In genomic region chr22:44448271-44448780, GRCh38 we compare ENCODE assay signal across 9 cellular contexts. TPM values are rescaled to one million over a fixed set of nuclear protein-coding genes. Genes with fewer than 3 reads are reported as not detected.
DNase-seq lines count a peak whose midpoint lies in the region; ATAC-seq and TF ChIP-seq lines count a peak whose summit lies in the region.
"Had no signal": no experiment of that assay in that cellular context is flagged by ENCODE, and none has a peak within 500 bp of the region (broad histone marks: within the 10 kb centered on the region; RNA-seq: fewer than 3 reads in every experiment).

No MANE protein-coding gene starts in this region.

- peak; percentile 72 for ATAC-seq in omental fat pad (ENCODE audit: low FRiP score)

- H3K27ac Mint-ChIP-seq in T-helper 2 cell treated with Interferon-gamma antibody and Interleukin-4, amounts not matched to agents 5 μg/mL and 100 μg/mL, for 36 hours, result no peak overlapping the region
- H3K27ac Mint-ChIP-seq: immature natural killer cell had no signal

- no peaks in the 10 kb centered on the region for H3K27me3 Mint-ChIP-seq in T-helper 2 cell treated with Interferon-gamma antibody and Interleukin-4, amounts not matched to agents 5 μg/mL and 100 μg/mL, for 36 hours (ENCODE audit: low read depth)

- TF ChIP-seq CTCF in BJ (IDR thresholded peaks at IDR 0.05; ENCODE audit: insufficient read depth, low read depth, low read length) (no peak), epithelial cell of proximal tubule (conservative IDR thresholded peaks at IDR 0.05; ENCODE audit: low read depth, low read length) (no peak), omental fat pad (IDR thresholded peaks at IDR 0.05) (no peak)

- peaks cover 4% of the 10 kb centered on the region for H3K9me3 Mint-ChIP-seq in T-helper 2 cell treated with Interferon-gamma antibody and Interleukin-4, amounts not matched to agents 5 μg/mL and 100 μg/mL, for 36 hours

- CTCF ChIA-PET in BJ (lab: Yijun Ruan, JAX), result no interaction called here

- H3K4me3 ChIP-seq in BJ (ENCODE audit: low read depth, low read length), result no peak overlapping the region
- H3K4me3 ChIP-seq in epithelial cell of proximal tubule (ENCODE audit: low read depth, low read length), result no peak overlapping the region

- DNase-seq in BJ (ENCODE audit: low read depth) (peak; percentile 71), NCI-H2107 treated with DMSO at 0.1 percent for 48 hours (lab: John Stamatoyannopoulos, UW; ENCODE audit: unreplicated experiment) (peak; percentile 72), epithelial cell of proximal tubule (ENCODE audit: low read depth) (peak; percentile 76), omental fat pad (ENCODE audit: low spot score) (peak; percentile 49), NCI-H2029 treated with DMSO at 0.1 percent for 48 hours (lab: John Stamatoyannopoulos, UW) (no peak)
- DNase-seq in activated CD4-positive, alpha-beta T cell treated with anti-CD3 and anti-CD28 coated beads for 1 hour, result no peak
- no peak for DNase-seq in activated CD8-positive, alpha-beta memory T cell treated with anti-CD3 and anti-CD28 coated beads, Interleukin-2, amount 50 U/mL, for 48 hours
- no peak for DNase-seq in T-helper 2 cell treated with Interferon-gamma antibody and Interleukin-4, amounts not matched to agents 5 μg/mL and 100 μg/mL, for 36 hours (ENCODE audit: low spot score)
- DNase-seq: immature natural killer cell had no signal

- H3K27me3 ChIP-seq in BJ (ENCODE audit: control insufficient read depth, insufficient read depth, low read length), result no peaks in the 10 kb centered on the region

- H3K36me3 Mint-ChIP-seq in T-helper 2 cell treated with Interferon-gamma antibody and Interleukin-4, amounts not matched to agents 5 μg/mL and 100 μg/mL, for 36 hours (ENCODE audit: low read depth), result peaks cover 3% of the 10 kb centered on the region

- H3K4me1 Mint-ChIP-seq in T-helper 2 cell treated with Interferon-gamma antibody and Interleukin-4, amounts not matched to agents 5 μg/mL and 100 μg/mL, for 36 hours (ENCODE audit: low read depth), result peaks cover 1% of the 10 kb centered on the region
- H3K4me1 Mint-ChIP-seq: immature natural killer cell had no signal

- no peak overlapping the region for H3K4me3 Mint-ChIP-seq in T-helper 2 cell treated with Interferon-gamma antibody and Interleukin-4, amounts not matched to agents 5 μg/mL and 100 μg/mL, for 36 hours
- H3K4me3 Mint-ChIP-seq: immature natural killer cell had no signal

- no peaks in the 10 kb centered on the region for H3K36me3 ChIP-seq in BJ (ENCODE audit: control insufficient read depth, insufficient read depth, low read length)

- POLR2A ChIA-PET in BJ (lab: Charles Lee), result no interaction called here

RNA-seq across cellular contexts. Expression of gene RTL6, which starts 49.7 kb away (rescaled TPM):
- polyA plus RNA-seq in BJ (2011; rRNA removed), result 15.1 and 21.5 TPM in 2 replicates
- 25.0 and 32.1 TPM in 2 replicates for polyA minus RNA-seq in BJ (2011; rRNA and poly(A)+ RNA removed)
- total RNA-seq in epithelial cell of proximal tubule (25.3 and 25.4 TPM in 2 replicates), omental fat pad (10 to 100 TPM; 17.7 to 38.2 (median 25.7) TPM)

Comparison
In these comparisons a context has a peak if more than half of its experiments do, and no peak if none do; other contexts are left out.
1. DNase-seq: peak in BJ (single experiment), NCI-H2107 treated with DMSO at 0.1 percent for 48 hours (single experiment), epithelial cell of proximal tubule (single experiment) and omental fat pad (single experiment); none in activated CD4-positive, alpha-beta T cell treated with anti-CD3 and anti-CD28 coated beads for 1 hour (single experiment), activated CD8-positive, alpha-beta memory T cell treated with anti-CD3 and anti-CD28 coated beads, Interleukin-2, amount 50 U/mL, for 48 hours (single experiment), NCI-H2029 treated with DMSO at 0.1 percent for 48 hours (single experiment) and T-helper 2 cell treated with Interferon-gamma antibody and Interleukin-4, amounts not matched to agents 5 μg/mL and 100 μg/mL, for 36 hours (single experiment).